15 cellular contexts compared by ENCODE assay signal in genomic region chr4:76639292-76639691, GRCh38.
A peak's percentile ranks its signal among the peaks of the same experiment; 100 is the strongest.
DNase-seq lines count a peak whose midpoint lies in the region; ATAC-seq, FAIRE-seq and TF ChIP-seq lines count a peak whose summit lies in the region.
"Had no signal": no experiment of that assay in that cellular context is flagged by ENCODE, and none has a peak within 500 bp of the region (broad histone marks: within the 10 kb centered on the region; RNA-seq: fewer than 3 reads in every experiment).

No MANE protein-coding gene starts in this region.

- WGBS in lung, 2 donors: 58 to 66% methylated on average over 4 of the region's 4 CpGs
- WGBS in pancreas, 2 donors: 59 to 92% methylated on average over 4 of the region's 4 CpGs
- 70 to 90% (median 76%) methylated on average over 4 of the region's 4 CpGs for WGBS in heart left ventricle, 4 donors

- H3K36me3 ChIP-seq in breast epithelium (no peaks in the 10 kb centered on the region), lung (ENCODE audit: control insufficient read depth in 2 of 2, insufficient read depth in 2 of 2, low read length in 2 of 2) (no peaks in the 10 kb centered on the region), pancreas (no peaks in the 10 kb centered on the region), A673 (ENCODE audit: insufficient read depth, low read length, poor library complexity, severe bottlenecking) (no peaks in the 10 kb centered on the region), heart left ventricle (no peaks in the 10 kb centered on the region)
- H3K36me3 ChIP-seq: gastroesophageal sphincter, upper lobe of left lung had no signal

- DNase-seq in EL (peak; percentile 39), NCI-H226 (peak; percentile 86), breast epithelium (ENCODE audit: low spot score in 2 of 2) (no peak), lung (ENCODE audit: low spot score) (no peak), pancreas (no peak), A673 (ENCODE audit: low spot score) (no peak), heart left ventricle (no peak)
- DNase-seq: DMS79 treated with DMSO at 0.1 percent for 48 hours; stimulated activated CD8-positive, alpha-beta memory T cell treated with anti-CD3 and anti-CD28 coated beads, Interleukin-4, amount 100 ng/mL, for 48 hours had no signal

- no peak for FAIRE-seq in pancreas (lab: Jason Lieb, UNC)
- FAIRE-seq: GM12878, islet of Langerhans had no signal

- BruUV-seq in A673 (replicated peaks; lab: Mats Ljungman, UMichigan): no TSS peak

- POLR2A ChIA-PET in A673 (lab: Charles Lee; ENCODE audit: low non-redundant PET): no interaction called here

- ATAC-seq in lung (ENCODE audit: insufficient read depth, low FRiP score) (peak; percentile 32), pancreas (no peak), heart left ventricle (no peak), GM18502 (IDR thresholded peaks at IDR 0.05; ENCODE audit: poor library complexity, unreplicated experiment) (no peak)
- ATAC-seq: gastroesophageal sphincter, GM12878, Right ventricle myocardium inferior had no signal

- intact Hi-C loops in breast epithelium (cut with DNase I; ENCODE audit: low total_unique reads) (no loop called here), pancreas (cut with DNase I) (no loop called here), A673 (cut with micrococcal nuclease; ENCODE audit: unreplicated experiment) (no loop called here), heart left ventricle (cut with DNase I) (no loop called here)

- H3K27me3 ChIP-seq in breast epithelium (no peaks in the 10 kb centered on the region), lung (ENCODE audit: control insufficient read depth, insufficient read depth) (no peaks in the 10 kb centered on the region), pancreas (no peaks in the 10 kb centered on the region), A673 (replicated peaks; ENCODE audit: insufficient read depth, low read depth, low read length, poor library complexity) (no peaks in the 10 kb centered on the region), heart left ventricle (no peaks in the 10 kb centered on the region)
- H3K27me3 ChIP-seq: gastroesophageal sphincter, upper lobe of left lung had no signal

- H3K4me3 ChIP-seq in breast epithelium (no peak overlapping the region), lung (no peak overlapping the region), pancreas (no peak overlapping the region), A673 (ENCODE audit: low read depth, low read length, poor library complexity, severe bottlenecking) (no peak overlapping the region), heart left ventricle (no peak overlapping the region)
- H3K4me3 ChIP-seq: gastroesophageal sphincter, GM12878, upper lobe of left lung had no signal

- no peaks in the 10 kb centered on the region for H3K4me1 ChIP-seq in breast epithelium
- H3K4me1 ChIP-seq in lung (ENCODE audit: control insufficient read depth in 2 of 2, insufficient read depth in 2 of 2, low read length in 2 of 2): peaks cover 3 to 8% of the 10 kb centered on the region in 2 donors
- H3K4me1 ChIP-seq in pancreas: no peaks in the 10 kb centered on the region
- H3K4me1 ChIP-seq in A673 (ENCODE audit: insufficient read depth, low read length, poor library complexity, severe bottlenecking): peaks cover 7% of the 10 kb centered on the region
- H3K4me1 ChIP-seq in heart left ventricle: peaks cover 0 to 2% (median 0%) of the 10 kb centered on the region in 12 donors

- peak overlapping the region; percentile 59 to 74 for H3K27ac ChIP-seq in breast epithelium
- peak overlapping the region in 1 of 2 donors; percentile 63 for H3K27ac ChIP-seq in lung (ENCODE audit: low read depth in 1 of 2, low read length in 1 of 2)
- H3K27ac ChIP-seq in pancreas: no peak overlapping the region
- H3K27ac ChIP-seq in A673 (ENCODE audit: low read depth, low read length, poor library complexity, severe bottlenecking): no peak overlapping the region
- H3K27ac ChIP-seq in heart left ventricle: no peak overlapping the region
- H3K27ac ChIP-seq: gastroesophageal sphincter had no signal

- CTCF ChIA-PET in A673 (lab: Charles Lee): no interaction called here

- H3K9me3 ChIP-seq in breast epithelium (no peaks in the 10 kb centered on the region), lung (ENCODE audit: control insufficient read depth in 2 of 2, insufficient read depth in 1 of 2, low read length in 1 of 2) (no peaks in the 10 kb centered on the region), pancreas (no peaks in the 10 kb centered on the region), A673 (ENCODE audit: low read depth, low read length, poor library complexity, severe bottlenecking) (no peaks in the 10 kb centered on the region), heart left ventricle (no peaks in the 10 kb centered on the region)
- H3K9me3 ChIP-seq: gastroesophageal sphincter, upper lobe of left lung had no signal

- no peak for TF ChIP-seq CTCF in breast epithelium (IDR thresholded peaks at IDR 0.05)
- no peak for TF ChIP-seq CTCF in lung (IDR thresholded peaks at IDR 0.05; ENCODE audit: control extremely low read depth, extremely low read depth)
- no peak for TF ChIP-seq CTCF in pancreas (IDR thresholded peaks at IDR 0.05)
- no peak for TF ChIP-seq CTCF in A673 (conservative IDR thresholded peaks at IDR 0.05; ENCODE audit: low read depth, low read length)
- no peak for TF ChIP-seq CTCF in heart left ventricle (IDR thresholded peaks at IDR 0.05)

- no peak for TF ChIP-seq POLR2A in breast epithelium (IDR thresholded peaks at IDR 0.05)
- TF ChIP-seq POLR2A in heart left ventricle (IDR thresholded peaks at IDR 0.05): no peak

Comparison
In these comparisons a context has a peak if more than half of its experiments do, and no peak if none do; other contexts are left out.
1. DNase-seq: peak in EL (single experiment) and NCI-H226 (single experiment); none in breast epithelium (0 of 2), lung (single experiment), pancreas (0 of 6), A673 (single experiment) and heart left ventricle (0 of 5).
2. H3K27ac ChIP-seq: peak in breast epithelium (2 of 2); none in pancreas (0 of 4), A673 (single experiment) and heart left ventricle (0 of 12).